Comparison of ENCODE assay signal across 8 cellular contexts in the genomic region with DNA sequence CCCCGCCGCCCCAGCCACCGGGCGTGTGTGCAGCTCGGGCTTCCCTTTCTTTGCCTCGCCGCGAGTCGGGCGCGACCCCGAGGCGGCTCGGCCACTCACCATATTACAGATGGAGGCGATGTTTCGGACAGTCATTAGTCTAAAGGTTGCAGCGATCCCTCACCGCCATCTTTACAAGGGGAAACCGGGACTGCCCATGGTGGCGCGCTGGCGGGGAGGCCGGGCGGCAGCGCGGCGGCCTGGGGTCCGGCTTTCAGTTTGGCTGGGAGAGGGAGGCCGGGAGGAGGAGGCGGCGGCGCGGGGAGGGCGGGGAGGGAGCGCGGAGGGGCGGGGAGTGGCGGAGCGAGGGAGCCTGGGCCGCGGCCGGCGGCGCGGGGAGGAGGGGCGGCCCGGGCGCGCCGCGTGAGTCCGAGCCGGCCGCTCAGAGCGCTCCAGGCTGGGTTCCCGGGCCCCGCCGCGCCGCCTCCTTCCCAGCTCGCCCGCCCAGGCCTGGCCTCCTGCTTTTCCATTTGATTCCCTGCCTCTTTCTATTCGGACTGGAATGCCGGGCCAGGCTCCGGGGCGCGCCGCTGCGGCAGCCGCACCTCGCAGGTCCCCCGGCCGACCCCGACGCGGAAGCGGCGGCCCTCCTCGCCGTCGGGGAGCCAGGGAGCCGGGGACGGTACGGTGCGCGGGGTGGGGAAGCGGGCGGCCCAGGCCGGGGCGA. TPM values are rescaled to one million over a fixed set of nuclear protein-coding genes. Genes with fewer than 3 reads are reported as not detected.
DNase-seq lines count a peak whose midpoint lies in the region; ATAC-seq and TF ChIP-seq lines count a peak whose summit lies in the region.

A gene with protein sequence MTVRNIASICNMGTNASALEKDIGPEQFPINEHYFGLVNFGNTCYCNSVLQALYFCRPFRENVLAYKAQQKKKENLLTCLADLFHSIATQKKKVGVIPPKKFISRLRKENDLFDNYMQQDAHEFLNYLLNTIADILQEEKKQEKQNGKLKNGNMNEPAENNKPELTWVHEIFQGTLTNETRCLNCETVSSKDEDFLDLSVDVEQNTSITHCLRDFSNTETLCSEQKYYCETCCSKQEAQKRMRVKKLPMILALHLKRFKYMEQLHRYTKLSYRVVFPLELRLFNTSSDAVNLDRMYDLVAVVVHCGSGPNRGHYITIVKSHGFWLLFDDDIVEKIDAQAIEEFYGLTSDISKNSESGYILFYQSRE (minus strand): TSS at position 286 of the 706 bp plus-strand sequence. CDS start 151 bp downstream, at position 135.

- no peaks in the 10 kb centered on the region for H3K9me2 ChIP-seq in neural cell (ENCODE audit: insufficient read depth, low read length)

- TF ChIP-seq POLR2A in suprapubic skin (IDR thresholded peaks at IDR 0.05), result no peak

- H4K20me1 ChIP-seq in neural cell (ENCODE audit: insufficient read depth), result no peaks in the 10 kb centered on the region

- 0% methylated on average over 14 of the region's 90 CpGs for WGBS in suprapubic skin

- no peaks in the 10 kb centered on the region for H3K27me3 ChIP-seq in HL-60 (ENCODE audit: insufficient read depth, poor library complexity, severe bottlenecking)
- H3K27me3 ChIP-seq in neural cell (ENCODE audit: insufficient read depth, low read depth, low read length), result no peaks in the 10 kb centered on the region
- no peaks in the 10 kb centered on the region for H3K27me3 ChIP-seq in suprapubic skin

- H3K9ac ChIP-seq in neural cell (ENCODE audit: low read length), result peak within 1 kb of the TSS; percentile 82

- H3K4me2 ChIP-seq in neural cell (ENCODE audit: low read length), result peak within 1 kb of the TSS; percentile 62

- TF ChIP-seq EP300 in neural cell (conservative IDR thresholded peaks at IDR 0.05; ENCODE audit: poor library complexity, severe bottlenecking) (no peak), suprapubic skin (IDR thresholded peaks at IDR 0.05) (no peak)

- H3K4me3 ChIP-seq in HL-60 (replicated peaks; ENCODE audit: insufficient read depth, low read length), result peak within 1 kb of the TSS; percentile 78
- H3K4me3 ChIP-seq in foreskin fibroblast (ENCODE audit: low read depth in 1 of 2, low read length in 2 of 2), result peak within 1 kb of the TSS; percentile 80 to 82
- peak within 1 kb of the TSS; percentile 78 for H3K4me3 ChIP-seq in neural cell (ENCODE audit: low read length)
- peak within 1 kb of the TSS; percentile 89 for H3K4me3 ChIP-seq in suprapubic skin

- H3K27ac ChIP-seq in HL-60 (replicated peaks) (peak within 1 kb of the TSS; percentile 79), neural cell (ENCODE audit: low read length) (peak within 1 kb of the TSS; percentile 28), suprapubic skin (peak within 1 kb of the TSS; percentile 92)

- peaks cover 44% of the 10 kb centered on the region for H3K4me1 ChIP-seq in suprapubic skin

- ATAC-seq in GM19467 (IDR thresholded peaks at IDR 0.05; ENCODE audit: unreplicated experiment), result peak; percentile 87

- peak within 1 kb of the TSS; percentile 60 for H2AFZ ChIP-seq in neural cell (ENCODE audit: low read depth, low read length)

- H3K9me3 ChIP-seq in neural cell (ENCODE audit: low read length) (no peaks in the 10 kb centered on the region), suprapubic skin (no peaks in the 10 kb centered on the region)

- no peaks in the 10 kb centered on the region for H3F3A ChIP-seq in neural cell (ENCODE audit: insufficient read depth, low read length, poor library complexity, severe bottlenecking)

- TF ChIP-seq RAD21 in neural cell (conservative IDR thresholded peaks at IDR 0.05), result no peak

- peaks cover 4% of the 10 kb centered on the region for H3K79me2 ChIP-seq in neural cell (replicated peaks; ENCODE audit: insufficient read depth, low read length)

- DNase-seq in DMS53 (lab: John Stamatoyannopoulos, UW) (peak; percentile 85), HL-60 (ENCODE audit: low read depth in 1 of 2, low spot score in 1 of 2) (peak; percentile 11 to 55), RKO (ENCODE audit: low spot score) (peak; percentile 64), activated gamma-delta T cell (lab: John Stamatoyannopoulos, UW) (peak; percentile 45), foreskin fibroblast (peak; percentile 71 to 93), suprapubic skin (ENCODE audit: low spot score in 2 of 2) (peak; percentile 79 to 84)

- TF ChIP-seq CTCF in HL-60 (IDR thresholded peaks at IDR 0.05; ENCODE audit: insufficient read depth, low read length) (no peak), foreskin fibroblast (IDR thresholded peaks at IDR 0.05; ENCODE audit: low read depth, low read length) (no peak), neural cell (IDR thresholded peaks at IDR 0.05; ENCODE audit: poor library complexity, severe bottlenecking) (no peak), suprapubic skin (IDR thresholded peaks at IDR 0.05) (no peak)

- H3K36me3 ChIP-seq in neural cell (ENCODE audit: insufficient read depth, low read length) (no peaks in the 10 kb centered on the region), suprapubic skin (no peaks in the 10 kb centered on the region)

TF ChIP-seq in neural cell, 6 proteins besides CTCF, POLR2A, EP300 and RAD21:
- TF ChIP-seq, protein P1, sequence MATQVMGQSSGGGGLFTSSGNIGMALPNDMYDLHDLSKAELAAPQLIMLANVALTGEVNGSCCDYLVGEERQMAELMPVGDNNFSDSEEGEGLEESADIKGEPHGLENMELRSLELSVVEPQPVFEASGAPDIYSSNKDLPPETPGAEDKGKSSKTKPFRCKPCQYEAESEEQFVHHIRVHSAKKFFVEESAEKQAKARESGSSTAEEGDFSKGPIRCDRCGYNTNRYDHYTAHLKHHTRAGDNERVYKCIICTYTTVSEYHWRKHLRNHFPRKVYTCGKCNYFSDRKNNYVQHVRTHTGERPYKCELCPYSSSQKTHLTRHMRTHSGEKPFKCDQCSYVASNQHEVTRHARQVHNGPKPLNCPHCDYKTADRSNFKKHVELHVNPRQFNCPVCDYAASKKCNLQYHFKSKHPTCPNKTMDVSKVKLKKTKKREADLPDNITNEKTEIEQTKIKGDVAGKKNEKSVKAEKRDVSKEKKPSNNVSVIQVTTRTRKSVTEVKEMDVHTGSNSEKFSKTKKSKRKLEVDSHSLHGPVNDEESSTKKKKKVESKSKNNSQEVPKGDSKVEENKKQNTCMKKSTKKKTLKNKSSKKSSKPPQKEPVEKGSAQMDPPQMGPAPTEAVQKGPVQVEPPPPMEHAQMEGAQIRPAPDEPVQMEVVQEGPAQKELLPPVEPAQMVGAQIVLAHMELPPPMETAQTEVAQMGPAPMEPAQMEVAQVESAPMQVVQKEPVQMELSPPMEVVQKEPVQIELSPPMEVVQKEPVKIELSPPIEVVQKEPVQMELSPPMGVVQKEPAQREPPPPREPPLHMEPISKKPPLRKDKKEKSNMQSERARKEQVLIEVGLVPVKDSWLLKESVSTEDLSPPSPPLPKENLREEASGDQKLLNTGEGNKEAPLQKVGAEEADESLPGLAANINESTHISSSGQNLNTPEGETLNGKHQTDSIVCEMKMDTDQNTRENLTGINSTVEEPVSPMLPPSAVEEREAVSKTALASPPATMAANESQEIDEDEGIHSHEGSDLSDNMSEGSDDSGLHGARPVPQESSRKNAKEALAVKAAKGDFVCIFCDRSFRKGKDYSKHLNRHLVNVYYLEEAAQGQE (IDR thresholded peaks at IDR 0.05; ENCODE audit: borderline replicate concordance), result peak; percentile 40
- TF ChIP-seq SMC3 (conservative IDR thresholded peaks at IDR 0.05; ENCODE audit: poor library complexity), result no peak

RNA-seq across cellular contexts. Expression of the gene that starts here (rescaled TPM):
- polyA plus RNA-seq in neural cell, result 14.1 and 14.9 TPM in 2 replicates
- 30.4 and 33.8 TPM in 2 replicates for polyA minus RNA-seq in neural cell
- 10 to 100 TPM in 2 of 4 donors, 1 to 10 TPM in 2; 8.4 to 17.5 (median 10.5) TPM for total RNA-seq in suprapubic skin

Comparison
In these comparisons a context has a peak if more than half of its experiments do, and no peak if none do; other contexts are left out.
1. Peak in every context shown above with its lines: DNase-seq, ATAC-seq, H3K4me3 ChIP-seq and H3K27ac ChIP-seq.
2. DNase-seq: peak in every context shown above with its lines; median percentile 85 in DMS53; 82 in foreskin fibroblast; 82 in suprapubic skin; 64 in RKO; 45 in activated gamma-delta T cell; 33 in HL-60.
3. H3K27ac ChIP-seq: peak in every context shown above with its lines; median percentile 92 in suprapubic skin; 79 in HL-60; 28 in neural cell.